20 cellular contexts compared by ENCODE assay signal in the genomic region with DNA sequence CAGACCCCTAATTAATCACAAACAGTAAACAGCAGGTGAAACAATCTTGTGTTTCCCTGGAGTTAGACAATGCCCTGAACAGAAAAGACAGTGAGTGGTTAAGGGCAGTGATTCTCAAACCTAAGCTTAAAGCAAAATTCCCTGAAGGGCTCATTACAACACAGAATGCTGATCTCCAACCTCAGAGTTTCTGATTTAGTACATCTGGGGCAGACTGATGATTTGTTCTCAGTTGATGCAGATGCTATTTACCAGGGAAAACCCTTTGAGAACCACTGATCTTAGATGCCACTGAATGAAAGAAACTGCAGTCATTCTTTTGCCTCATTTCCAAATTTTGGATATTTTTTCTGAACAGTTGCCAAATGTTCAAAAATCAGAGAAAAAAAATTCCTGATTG. TPM values are rescaled to one million over a fixed set of nuclear protein-coding genes. Genes with fewer than 3 reads are reported as not detected.
DNase-seq lines count a peak whose midpoint lies in the region; ATAC-seq, FAIRE-seq and TF ChIP-seq lines count a peak whose summit lies in the region.
"Had no signal": no experiment of that assay in that cellular context is flagged by ENCODE, and none has a peak within 500 bp of the region (broad histone marks: within the 10 kb centered on the region; RNA-seq: fewer than 3 reads in every experiment).

No MANE protein-coding gene starts in this region.

- TF ChIP-seq RAD21 in K562 (CRISPR knock-in tag; conservative IDR thresholded peaks at IDR 0.05 in 1 of 2, IDR thresholded peaks at IDR 0.05 in 1 of 2): no peak

- no peak overlapping the region for H3K4me2 ChIP-seq in K562 (ENCODE audit: insufficient read depth, low read length)

- ATAC-seq in Right ventricle myocardium inferior: peak; percentile 72
- ATAC-seq in heart left ventricle: no peak
- ATAC-seq in K562: no peak
- ATAC-seq in stimulated activated naive CD8-positive, alpha-beta T cell treated with anti-CD3 and anti-CD28 coated beads, Interleukin-15, Interleukin-2, amounts not matched to agents 100 U/mL and 50 U/mL, for 24 hours: peak; percentile 68
- ATAC-seq in GM19035 (IDR thresholded peaks at IDR 0.05; ENCODE audit: unreplicated experiment): no peak
- ATAC-seq: left cardiac atrium, SK-N-SH treated with all-trans-retinoic acid at 6 μM for 48 hours had no signal

- H3K4me3 ChIP-seq in heart left ventricle (no peak overlapping the region), K562 (no peak overlapping the region), uterus (no peak overlapping the region)

- BruUV-seq in K562 (replicated peaks; lab: Mats Ljungman, UMichigan): no TSS peak

- no peak for FAIRE-seq in K562 (lab: Jason Lieb, UNC)
- FAIRE-seq: H1, TTC549 had no signal

- H3K36me3 ChIP-seq in heart left ventricle (no peaks in the 10 kb centered on the region), KOPT-K1 (ENCODE audit: insufficient read depth, low read length) (no peaks in the 10 kb centered on the region), K562 (ENCODE audit: control insufficient read depth, insufficient read depth, low read length) (no peaks in the 10 kb centered on the region), uterus (no peaks in the 10 kb centered on the region)

- H3K4me1 ChIP-seq in heart left ventricle (peaks cover 0 to 61% (median 3%) of the 10 kb centered on the region in 12 donors), K562 (replicated peaks in 1 of 2; ENCODE audit: control insufficient read depth in 2 of 2, insufficient read depth in 2 of 2, low read length in 2 of 2) (no peaks in the 10 kb centered on the region; a peak in 1 of 5 replicates), uterus (no peaks in the 10 kb centered on the region)

- intact Hi-C loops in Right ventricle myocardium inferior (cut with DNase I): no loop called here
- intact Hi-C loops in heart left ventricle (cut with DNase I): no loop called here
- intact Hi-C loops in K562 (cut with micrococcal nuclease): no loop called here
- intact Hi-C loops in uterus (cut with DNase I; ENCODE audit: low total_unique reads): no loop called here

- DNase-seq in Right ventricle myocardium inferior (ENCODE audit: missing footprints) (no peak), heart left ventricle (no peak), K562 (ENCODE audit: extremely low read depth in 1 of 4, low spot score in 3 of 4) (no peak), NCI-H345 (lab: John Stamatoyannopoulos, UW) (no peak), uterus (no peak)
- DNase-seq in stimulated activated naive CD8-positive, alpha-beta T cell treated with anti-CD3 and anti-CD28 coated beads, Interleukin-15, Interleukin-2, amounts not matched to agents 100 U/mL and 50 U/mL, for 24 hours: no peak
- DNase-seq: activated naive CD8-positive, alpha-beta T cell treated with anti-CD3 and anti-CD28 coated beads, Interleukin-2, amount 10 ng/mL, durations not matched to agents 7 days and 5 days; AML-193; central memory CD4-positive, alpha-beta T cell; DMS53; left cardiac atrium; NCI-H187 treated with DMSO at 0.1 percent for 48 hours; NCI-H524 treated with DMSO at 0.1 percent for 48 hours had no signal

- no peak for TF ChIP-seq CTCF in heart left ventricle (IDR thresholded peaks at IDR 0.05)
- no peak for TF ChIP-seq CTCF in K562 (IDR thresholded peaks at IDR 0.05 in 2 of 3, conservative IDR thresholded peaks at IDR 0.05 in 1 of 3; ENCODE audit: insufficient read depth in 2 of 3, low read depth in 1 of 3, low read length in 3 of 3)
- no peak for TF ChIP-seq CTCF in uterus (IDR thresholded peaks at IDR 0.05)

- POLR2A ChIA-PET in K562 (lab: Yijun Ruan, JAX): interaction anchor here (1.1 to 1.4 kb wide), 2 partner anchors 13 to 14 kb away, joined by 3 read pairs; no protein-coding TSS in a partner anchor

- no peak overlapping the region for H2AFZ ChIP-seq in K562 (ENCODE audit: low read depth, low read length)

- TF ChIP-seq EP300 in K562 (IDR thresholded peaks at IDR 0.05; ENCODE audit: low read length): no peak

- no peaks in the 10 kb centered on the region for H3K79me2 ChIP-seq in K562 (ENCODE audit: control insufficient read depth, insufficient read depth, low read length)

- no peak overlapping the region for H3K9ac ChIP-seq in K562 (ENCODE audit: insufficient read depth in 1 of 2, low read depth in 2 of 2, low read length in 2 of 2)

- H3K27ac ChIP-seq in heart left ventricle (no peak overlapping the region), KOPT-K1 (ENCODE audit: low read depth, low read length, poor library complexity, severe bottlenecking) (peak overlapping the region; percentile 80), K562 (ENCODE audit: extremely low read depth, low read depth, low read length) (no peak overlapping the region), uterus (no peak overlapping the region)

- no peaks in the 10 kb centered on the region for H3K9me1 ChIP-seq in K562 (ENCODE audit: control insufficient read depth, insufficient read depth, low read length)

- H3K9me3 ChIP-seq in heart left ventricle: no peaks in the 10 kb centered on the region
- H3K9me3 ChIP-seq in KOPT-K1 (ENCODE audit: insufficient read depth, low read length, poor library complexity, severe bottlenecking): no peaks in the 10 kb centered on the region
- no peaks in the 10 kb centered on the region for H3K9me3 ChIP-seq in K562 (replicated peaks; ENCODE audit: control insufficient read depth, insufficient read depth, low read depth, low read length)
- H3K9me3 ChIP-seq in uterus: no peaks in the 10 kb centered on the region

- TF ChIP-seq POLR2A in heart left ventricle (IDR thresholded peaks at IDR 0.05) (no peak), K562 (conservative IDR thresholded peaks at IDR 0.05) (no peak), uterus (IDR thresholded peaks at IDR 0.05) (no peak)

- CTCF ChIA-PET in K562 (lab: Yijun Ruan, JAX; ENCODE audit: low intra/inter-chr PET ratio): no interaction called here

- H3K27me3 ChIP-seq in heart left ventricle (no peaks in the 10 kb centered on the region), K562 (ENCODE audit: control insufficient read depth in 2 of 2, insufficient read depth in 2 of 2, low read length in 2 of 2) (no peaks in the 10 kb centered on the region), uterus (no peaks in the 10 kb centered on the region)

- no peaks in the 10 kb centered on the region for H4K20me1 ChIP-seq in K562 (replicated peaks; ENCODE audit: control insufficient read depth, insufficient read depth, low read length)

- in situ Hi-C loops in K562 (cut with MboI): no loop called here

TF ChIP-seq in K562, 482 proteins besides CTCF, POLR2A, EP300 and RAD21:
- TF ChIP-seq KDM1A (IDR thresholded peaks at IDR 0.05) (peak; percentile 33 to 48; a peak in 2 of 4 replicates), TARDBP (IDR thresholded peaks at IDR 0.05) (no peak)
TF ChIP-seq in K562: peak in this region for 1.

RNA-seq across cellular contexts. Expression of a gene that starts 18.7 kb away (rescaled TPM):
- total RNA-seq in Right ventricle myocardium inferior (11.3 TPM), heart left ventricle (10 to 100 TPM in 7 of 9 donors, 1 to 10 TPM in 2; 6.5 to 47.6 (median 19.0) TPM), K562 (2014; rRNA removed) (0.36 and 0.65 TPM in 2 replicates), K562 (2014; rRNA removed; fragmentation: Illumina TruSeq; extraction: Trizol) (0.38 and 0.44 TPM in 2 replicates), K562 (2015; rRNA removed; fragmentation: Illumina TruSeq; extraction: Trizol) (0.43 and 0.53 TPM in 2 replicates), K562 (2021) (1.0 and 1.1 TPM in 2 replicates), uterus (10 to 100 TPM in 3 of 4 donors, 1 to 10 TPM in 1; 2.4 to 25.6 (median 15.3) TPM)
- polyA plus RNA-seq in heart left ventricle (10 to 100 TPM in 1 of 2 donors, 1 to 10 TPM in 1; 7.5 to 29.2 TPM), K562 (2011; rRNA removed) (0.11 and 0.24 TPM in 2 replicates), K562 (2014; fragmentation: Illumina TruSeq; extraction: Trizol) (0.58 TPM in 2 replicates), K562 (2014; fragmentation: Nextera tagmentation; extraction: Ambion mirVana) (under 1 TPM; 0.11 to 0.24 TPM), K562 (2014; rRNA removed) (0.30 and 0.89 TPM in 2 replicates)
- total RNA-seq in K562 (2011; cell fraction: chromatin; rRNA removed; ENCODE audit: low replicate concordance): 0.86 and 1.3 TPM in 2 replicates
- 1.3 TPM in 2 replicates for total RNA-seq in K562 (2011; cell fraction: nucleolus; rRNA removed)
- 0.88 and 1.6 TPM in 2 replicates for total RNA-seq in K562 (2011; cell fraction: nucleoplasm; rRNA removed)
- 0.03 and 0.39 TPM in 2 replicates for polyA plus RNA-seq in K562 (2011; cell fraction: cytosol; rRNA removed)
- 0.17 and 0.57 TPM in 2 replicates for polyA plus RNA-seq in K562 (2011; cell fraction: nucleus; rRNA removed)
- 0.65 and 1.00 TPM in 2 replicates for polyA plus RNA-seq in K562 (2012)
- polyA minus RNA-seq in K562 (2011; rRNA and poly(A)+ RNA removed): 0.12 and 0.67 TPM in 2 replicates
- polyA minus RNA-seq in K562 (2011; cell fraction: cytosol; rRNA and poly(A)+ RNA removed): 0.57 TPM in 1 of 2 replicates, not detected in the other
- 0.27 TPM in 1 of 2 replicates, not detected in the other for polyA minus RNA-seq in K562 (2011; cell fraction: nucleus; rRNA and poly(A)+ RNA removed)

RNA-seq across cellular contexts. Expression of a gene that starts 58.0 kb away (rescaled TPM):
- 0.19 TPM for total RNA-seq in Right ventricle myocardium inferior
- under 1 TPM in 4 of 9 donors, not detected in 5; 0.11 to 0.48 (median 0.19) TPM for total RNA-seq in heart left ventricle
- under 1 TPM; 0.08 to 0.11 TPM for polyA plus RNA-seq in heart left ventricle
- not detected in 2 replicates for total RNA-seq in K562 (2011; cell fraction: chromatin; rRNA removed; ENCODE audit: low replicate concordance)
- not detected in 2 replicates for total RNA-seq in K562 (2011; cell fraction: nucleolus; rRNA removed)
- not detected in 2 replicates for total RNA-seq in K562 (2011; cell fraction: nucleoplasm; rRNA removed)
- not detected in 2 replicates for total RNA-seq in K562 (2014; rRNA removed)
- total RNA-seq in K562 (2014; rRNA removed; fragmentation: Illumina TruSeq; extraction: Trizol): not detected in 2 replicates
- total RNA-seq in K562 (2015; rRNA removed; fragmentation: Illumina TruSeq; extraction: Trizol): not detected in 2 replicates
- not detected in 2 replicates for total RNA-seq in K562 (2021)
- polyA plus RNA-seq in K562 (2011; rRNA removed): not detected in 2 replicates
- not detected in 2 replicates for polyA plus RNA-seq in K562 (2011; cell fraction: cytosol; rRNA removed)
- polyA plus RNA-seq in K562 (2011; cell fraction: nucleus; rRNA removed): not detected in 2 replicates
- polyA plus RNA-seq in K562 (2012): not detected in 2 replicates
- not detected in 2 replicates for polyA plus RNA-seq in K562 (2014; fragmentation: Illumina TruSeq; extraction: Trizol)
- not detected for polyA plus RNA-seq in K562 (2014; fragmentation: Nextera tagmentation; extraction: Ambion mirVana)
- not detected in 2 replicates for polyA plus RNA-seq in K562 (2014; rRNA removed)
- polyA minus RNA-seq in K562 (2011; rRNA and poly(A)+ RNA removed): not detected in 2 replicates
- polyA minus RNA-seq in K562 (2011; cell fraction: cytosol; rRNA and poly(A)+ RNA removed): not detected in 2 replicates
- not detected in 2 replicates for polyA minus RNA-seq in K562 (2011; cell fraction: nucleus; rRNA and poly(A)+ RNA removed)
- total RNA-seq in uterus: not detected
- total RNA-seq: H1, MCF 10A, subcutaneous adipose tissue had no signal

Comparison
In these comparisons a context has a peak if more than half of its experiments do, and no peak if none do; other contexts are left out.
1. ATAC-seq: peak in Right ventricle myocardium inferior (single experiment) and stimulated activated naive CD8-positive, alpha-beta T cell treated with anti-CD3 and anti-CD28 coated beads, Interleukin-15, Interleukin-2, amounts not matched to agents 100 U/mL and 50 U/mL, for 24 hours (single experiment); none in heart left ventricle (0 of 4), K562 (single experiment) and GM19035 (single experiment).